ENCODE assay signal across 24 cellular contexts in the genomic region with DNA sequence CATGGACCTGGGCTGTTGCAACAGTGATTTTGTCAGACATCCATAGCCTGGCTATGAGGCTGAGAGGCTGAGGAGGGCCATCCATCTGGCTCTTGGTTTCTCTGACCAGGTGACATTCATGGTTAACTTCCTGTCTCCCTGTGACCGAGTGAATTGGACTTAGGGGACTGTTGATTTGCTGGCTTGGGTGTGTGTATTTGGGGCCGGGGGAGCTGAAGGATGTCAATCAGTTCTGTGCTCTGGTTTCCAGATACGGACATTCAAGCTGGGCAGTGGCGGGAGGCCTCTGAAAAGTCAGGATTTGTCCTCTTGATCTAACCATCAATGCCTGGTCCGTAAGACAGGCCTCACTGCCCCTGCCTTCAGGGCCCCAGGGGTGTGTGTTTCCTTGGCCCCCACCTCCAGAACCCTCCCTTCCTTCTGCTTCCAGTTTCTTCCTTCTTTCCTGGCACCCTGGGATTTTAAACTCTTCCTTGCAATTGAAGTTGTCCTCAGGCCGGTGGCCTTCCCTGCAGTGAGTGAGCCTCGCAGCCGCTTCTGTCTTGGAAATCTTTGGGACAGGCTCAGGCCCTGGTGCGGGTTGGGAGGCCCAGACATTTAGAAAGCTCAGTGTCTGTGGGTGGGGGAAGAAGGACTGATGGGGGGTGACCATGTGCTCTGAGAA. TPM values are rescaled to one million over a fixed set of nuclear protein-coding genes. Genes with fewer than 3 reads are reported as not detected.
DNase-seq lines count a peak whose midpoint lies in the region; ATAC-seq and TF ChIP-seq lines count a peak whose summit lies in the region.
"Had no signal": no experiment of that assay in that cellular context is flagged by ENCODE, and none has a peak within 500 bp of the region (broad histone marks: within the 10 kb centered on the region; RNA-seq: fewer than 3 reads in every experiment).

No MANE protein-coding gene starts in this region.

- no peaks in the 10 kb centered on the region for H3K9me3 Mint-ChIP-seq in H9
- H3K9me3 Mint-ChIP-seq: CD4-positive, CD25-positive, alpha-beta regulatory T cell had no signal

- H3K4me2 ChIP-seq in hepatocyte (no peak overlapping the region), mesendoderm (ENCODE audit: low read length) (no peak overlapping the region), H9 (ENCODE audit: insufficient read depth, insufficient read length, low read length) (no peak overlapping the region)

- H2BK5ac ChIP-seq in mesendoderm (ENCODE audit: low read length) (no peak overlapping the region), H9 (ENCODE audit: insufficient read length, low read length) (no peak overlapping the region)

- H3K23me2 ChIP-seq in H9 (ENCODE audit: insufficient read length, low read depth, low read length, poor library complexity, severe bottlenecking): no peaks in the 10 kb centered on the region

- ATAC-seq in Right ventricle myocardium superior (ENCODE audit: poor library complexity) (no peak), sciatic nerve (no peak)

- H3K56ac ChIP-seq in mesendoderm (ENCODE audit: low read length) (no peak overlapping the region), H9 (ENCODE audit: insufficient read length, low read depth, low read length) (no peak overlapping the region)

- intact Hi-C loops in cardiac septum (cut with DNase I): no loop called here
- intact Hi-C loops in Right ventricle myocardium superior (cut with DNase I): no loop called here
- intact Hi-C loops in sciatic nerve (cut with DNase I): no loop called here
- intact Hi-C loops in uterus (cut with DNase I; ENCODE audit: low total_unique reads): no loop called here

- TF ChIP-seq CTCF in hepatocyte (IDR thresholded peaks at IDR 0.05; ENCODE audit: poor library complexity) (no peak), uterus (IDR thresholded peaks at IDR 0.05) (no peak), H9 (conservative IDR thresholded peaks at IDR 0.05) (no peak)

- H3K14ac ChIP-seq in H9 (ENCODE audit: insufficient read depth, low read length): no peak overlapping the region

- H2BK120ac ChIP-seq in mesendoderm (ENCODE audit: low read depth, low read length) (no peak overlapping the region), H9 (ENCODE audit: low read depth, low read length, poor library complexity, severe bottlenecking) (no peak overlapping the region)

- no peak overlapping the region for H4K5ac ChIP-seq in mesendoderm (ENCODE audit: low read length)
- no peak overlapping the region for H4K5ac ChIP-seq in H9 (ENCODE audit: insufficient read length, low read depth, low read length)

- H3T11ph ChIP-seq in H9 (ENCODE audit: low read length): no peak overlapping the region

- H3K4me3 Mint-ChIP-seq in H9: no peak overlapping the region
- H3K4me3 Mint-ChIP-seq: B cell; CD4-positive, CD25-positive, alpha-beta regulatory T cell had no signal

- H3K9me2 ChIP-seq in hepatocyte (replicated peaks; ENCODE audit: insufficient read depth): no peaks in the 10 kb centered on the region

- H3K18ac ChIP-seq in mesendoderm (ENCODE audit: low read length): no peak overlapping the region
- H3K18ac ChIP-seq in H9 (ENCODE audit: insufficient read length, low read depth, low read length): no peak overlapping the region

- no peak overlapping the region for H3K23ac ChIP-seq in mesendoderm (ENCODE audit: low read length)
- H3K23ac ChIP-seq in H9 (ENCODE audit: insufficient read length, low read depth, low read length): no peak overlapping the region

- H3K79me1 ChIP-seq in mesendoderm (ENCODE audit: low read length): no peaks in the 10 kb centered on the region
- no peaks in the 10 kb centered on the region for H3K79me1 ChIP-seq in H9 (ENCODE audit: insufficient read depth, low read depth, low read length, poor library complexity, severe bottlenecking)

- no peak overlapping the region for H2BK15ac ChIP-seq in mesendoderm (replicated peaks; ENCODE audit: low read depth)
- no peak overlapping the region for H2BK15ac ChIP-seq in H9 (ENCODE audit: low read depth, low read length)

- H4K8ac ChIP-seq in mesendoderm (ENCODE audit: low read depth, low read length): no peak overlapping the region
- H4K8ac ChIP-seq in H9 (replicated peaks; ENCODE audit: insufficient read length, low read depth, low read length): no peak overlapping the region

- no peak overlapping the region for H3K4ac ChIP-seq in mesendoderm (ENCODE audit: low read depth, low read length)
- H3K4ac ChIP-seq in H9 (ENCODE audit: low read depth, low read length): no peak overlapping the region

- H3K9me3 ChIP-seq in hepatocyte (ENCODE audit: low read depth) (no peaks in the 10 kb centered on the region), uterus (no peaks in the 10 kb centered on the region), H9 (ENCODE audit: control insufficient read depth, low read depth, low read length) (no peaks in the 10 kb centered on the region)

- TF ChIP-seq POLR2A in uterus (IDR thresholded peaks at IDR 0.05): no peak

- peaks cover 26% of the 10 kb centered on the region for H3K4me1 ChIP-seq in hepatocyte (ENCODE audit: insufficient read depth)
- H3K4me1 ChIP-seq in uterus: peaks cover 0 to 15% of the 10 kb centered on the region in 2 donors
- H3K4me1 ChIP-seq in mesendoderm (ENCODE audit: control insufficient read depth, low read depth, low read length): no peaks in the 10 kb centered on the region
- no peaks in the 10 kb centered on the region for H3K4me1 ChIP-seq in H9 (ENCODE audit: insufficient read depth, low read length)

- H2AFZ ChIP-seq in hepatocyte: no peak overlapping the region
- no peak overlapping the region for H2AFZ ChIP-seq in H9 (ENCODE audit: low read length)
- H2AFZ ChIP-seq: GM23248 had no signal

- no peaks in the 10 kb centered on the region; the same call in 1 of the 2 replicates for H3K27me3 Mint-ChIP-seq in H9 (ENCODE audit: low read depth)
- H3K27me3 Mint-ChIP-seq: B cell had no signal

- H3K27ac Mint-ChIP-seq in H9: no peak overlapping the region; a peak in 1 of 7 replicates
- H3K27ac Mint-ChIP-seq: B cell had no signal

- H3K79me2 ChIP-seq in hepatocyte (no peaks in the 10 kb centered on the region), mesendoderm (ENCODE audit: control insufficient read depth, insufficient read depth, low read length) (no peaks in the 10 kb centered on the region), H9 (ENCODE audit: insufficient read depth, low read length) (no peaks in the 10 kb centered on the region)

- H4K20me1 ChIP-seq in hepatocyte (ENCODE audit: insufficient read depth, poor library complexity, severe bottlenecking) (no peaks in the 10 kb centered on the region), H9 (ENCODE audit: control insufficient read depth, insufficient read depth, insufficient read length) (no peaks in the 10 kb centered on the region)

- H3K9ac ChIP-seq in mesendoderm (ENCODE audit: low read length): no peak overlapping the region
- H3K9ac ChIP-seq in H9 (ENCODE audit: extremely low read depth, insufficient read length, low read length): no peak overlapping the region
- H3K9ac ChIP-seq: GM23248 had no signal

- WGBS in hepatocyte (ENCODE audit: low lambda C conversion rate, missing lambda C conversion rate): 88% methylated on average over 9 of the region's 9 CpGs
- no CpG with 5 or more reads among the region's 9 CpGs for WGBS in mesendoderm (ENCODE audit: extremely low coverage, insufficient coverage, low lambda C conversion rate)
- WGBS in H9 (ENCODE audit: extremely low coverage, insufficient read length, low lambda C conversion rate): no CpG with 5 or more reads among the region's 9 CpGs

- H3K27ac ChIP-seq in hepatocyte (peak overlapping the region; percentile 93), uterus (peak overlapping the region; percentile 83 to 86), mesendoderm (ENCODE audit: low read depth, low read length) (no peak overlapping the region), H9 (ENCODE audit: insufficient read length, low read depth, low read length) (no peak overlapping the region)
- H3K27ac ChIP-seq: GM23248 had no signal

- peak; percentile 12 for DNase-seq in cardiac septum (ENCODE audit: low spot score)
- DNase-seq in Right ventricle myocardium superior: no peak
- DNase-seq in hepatocyte (ENCODE audit: low spot score): no peak
- DNase-seq in sciatic nerve (ENCODE audit: low spot score): peak; percentile 47
- peak in 1 of 2 donors; percentile 13 for DNase-seq in uterus
- DNase-seq in mesendoderm: no peak
- no peak for DNase-seq in H9
- DNase-seq in stimulated activated naive CD4-positive, alpha-beta T cell (lab: John Stamatoyannopoulos, UW): no peak
- DNase-seq: CD4-positive, CD25-positive, alpha-beta regulatory T cell; COR-L47; DMS 273 treated with DMSO at 0.1 percent for 48 hours; GF-D8; GM23248; Kasumi-1; MM.1S; NCI-H1092; NCI-H2081; NCI-H510A; NCI-H774; SHP77 had no signal

- H4K91ac ChIP-seq in H9 (ENCODE audit: insufficient read length, low read depth, low read length): no peak overlapping the region

- H2BK12ac ChIP-seq in H9 (ENCODE audit: insufficient read length, low read depth, low read length): no peak overlapping the region

- H2BK20ac ChIP-seq in H9 (ENCODE audit: low read depth, low read length, poor library complexity, severe bottlenecking): no peak overlapping the region

- no peaks in the 10 kb centered on the region for H3K27me3 ChIP-seq in hepatocyte
- H3K27me3 ChIP-seq in uterus: no peaks in the 10 kb centered on the region
- no peaks in the 10 kb centered on the region for H3K27me3 ChIP-seq in mesendoderm (ENCODE audit: insufficient read depth, low read length, poor library complexity)
- H3K27me3 ChIP-seq in H9 (ENCODE audit: insufficient read depth, low read length): no peaks in the 10 kb centered on the region

- H3K4me3 ChIP-seq in hepatocyte: no peak overlapping the region
- H3K4me3 ChIP-seq in uterus: no peak overlapping the region
- no peak overlapping the region for H3K4me3 ChIP-seq in mesendoderm (ENCODE audit: low read length)
- H3K4me3 ChIP-seq: GM23248 had no signal

- H3K36me3 Mint-ChIP-seq in H9 (ENCODE audit: insufficient read depth in 1 of 3, low read depth in 3 of 3): no peaks in the 10 kb centered on the region

- peaks cover 6 to 11% of the 10 kb centered on the region in 2 experiments for H3K4me1 Mint-ChIP-seq in H9
- H3K4me1 Mint-ChIP-seq: B cell; CD4-positive, CD25-positive, alpha-beta regulatory T cell had no signal

- no peak overlapping the region for H2AK5ac ChIP-seq in mesendoderm (ENCODE audit: low read length)
- H2AK5ac ChIP-seq in H9 (ENCODE audit: insufficient read length, low read length): no peak overlapping the region

- H3K36me3 ChIP-seq in hepatocyte (replicated peaks; ENCODE audit: insufficient read depth, low read depth) (no peaks in the 10 kb centered on the region), uterus (no peaks in the 10 kb centered on the region), mesendoderm (ENCODE audit: control insufficient read depth, insufficient read depth, low read length) (no peaks in the 10 kb centered on the region)

RNA-seq across cellular contexts. Expression of a gene that starts 54.7 kb away (rescaled TPM):
- total RNA-seq in cardiac septum (2.5 TPM), Right ventricle myocardium superior (2.3 TPM), hepatocyte (18.1 and 22.0 TPM in 2 replicates), sciatic nerve (14.3 TPM), uterus (10 to 100 TPM in 3 of 4 donors, 1 to 10 TPM in 1; 3.1 to 25.1 (median 20.8) TPM), H9 (2021) (5.3 and 6.6 TPM in 2 replicates)
- 29.4 and 35.4 TPM in 2 replicates for polyA plus RNA-seq in hepatocyte
- polyA plus RNA-seq in mesendoderm (2013, experiment 1 of 2): 2.7 TPM
- 2.9 TPM for polyA plus RNA-seq in mesendoderm (2013, experiment 2 of 2)
- total RNA-seq: A172; CD4-positive, CD25-positive, alpha-beta regulatory T cell; Daoy; GM23248; OCI-LY7 had no signal

Comparison
In these comparisons a context has a peak if more than half of its experiments do, and no peak if none do; other contexts are left out.
1. DNase-seq: peak in cardiac septum (single experiment) and sciatic nerve (single experiment); none in Right ventricle myocardium superior (single experiment), hepatocyte (single experiment), mesendoderm (single experiment), H9 (single experiment) and stimulated activated naive CD4-positive, alpha-beta T cell (0 of 6).
2. H3K27ac ChIP-seq: peak in hepatocyte (single experiment) and uterus (2 of 2); none in mesendoderm (single experiment) and H9 (single experiment).